In genomic region chrX:151397741-151398070, GRCh38 we compare ENCODE assay signal across 8 cellular contexts. TPM values are rescaled to one million over a fixed set of nuclear protein-coding genes. Genes with fewer than 3 reads are reported as not detected.
DNase-seq lines count a peak whose midpoint lies in the region; ATAC-seq and TF ChIP-seq lines count a peak whose summit lies in the region.

No MANE protein-coding gene starts in this region.

- DNase-seq in EL = peak; percentile 5
- DNase-seq in WTC11 (ENCODE audit: low spot score) = no peak
- no peak for DNase-seq in SK-N-DZ (ENCODE audit: low spot score)

- POLR2A ChIA-PET in WTC11 (lab: Charles Lee) = interaction anchor here (0.7 to 0.9 kb wide), 2 partner anchors 12 to 222 kb away, joined by 3 to 4 read pairs; no protein-coding TSS in a partner anchor

- H3K9me3 ChIP-seq in stomach smooth muscle (ENCODE audit: control insufficient read depth in 2 of 2, low read length in 2 of 2) = no peaks in the 10 kb centered on the region

- H3K4me1 ChIP-seq in stomach smooth muscle (ENCODE audit: control insufficient read depth, insufficient read depth, low read length) = peaks cover 6% of the 10 kb centered on the region

- CTCF ChIA-PET in WTC11 (lab: Charles Lee) = interaction anchor here (1.7 kb wide), 2 partner anchors 38 to 222 kb away, joined by 8 to 9 read pairs; partner anchors contain the start of gene GPR50

- H3K36me3 Mint-ChIP-seq in WTC11 = no peaks in the 10 kb centered on the region

- H3K36me3 ChIP-seq in stomach smooth muscle (ENCODE audit: control insufficient read depth in 2 of 2, insufficient read depth in 2 of 2, low read length in 2 of 2) = no peaks in the 10 kb centered on the region

- H3K9ac ChIP-seq in stomach smooth muscle (ENCODE audit: low read length in 2 of 2) = peak overlapping the region; percentile 82

- TF ChIP-seq CTCF in WTC11 (IDR thresholded peaks at IDR 0.05) = no peak

- peaks cover 14% of the 10 kb centered on the region for H3K4me1 Mint-ChIP-seq in WTC11

- peak overlapping the region; percentile 76; the same call in 1 of the 2 replicates for H3K27ac Mint-ChIP-seq in WTC11

- H3K27ac ChIP-seq in stomach smooth muscle (ENCODE audit: low read length) = peak overlapping the region; percentile 62

- H3K27me3 ChIP-seq in stomach smooth muscle (ENCODE audit: control insufficient read depth in 1 of 2, insufficient read depth in 2 of 2, low read length in 2 of 2) = no peaks in the 10 kb centered on the region

- H3K27me3 Mint-ChIP-seq in WTC11 (ENCODE audit: low read depth) = no peaks in the 10 kb centered on the region

- peak overlapping the region; percentile 85 for H3K4me3 Mint-ChIP-seq in WTC11

- H3K4me3 ChIP-seq in iPS-11a (ENCODE audit: low read depth, low read length) (peak overlapping the region; percentile 70), stomach smooth muscle (ENCODE audit: low read length in 2 of 2) (peak overlapping the region; percentile 84 to 90)

- ATAC-seq in HG02610 (IDR thresholded peaks at IDR 0.05; ENCODE audit: unreplicated experiment) = peak; percentile 6
- no peak for ATAC-seq in WTC11
- ATAC-seq in HG03469 (IDR thresholded peaks at IDR 0.05; ENCODE audit: unreplicated experiment) = no peak
- no peak for ATAC-seq in HG03439 (IDR thresholded peaks at IDR 0.05; ENCODE audit: unreplicated experiment)

- H3K9me3 Mint-ChIP-seq in WTC11 = no peaks in the 10 kb centered on the region

TF ChIP-seq in WTC11, 78 proteins besides CTCF, POLR2A, EP300 and RAD21:
- TF ChIP-seq TEAD4 (CRISPR knock-in tag; IDR thresholded peaks at IDR 0.05) (no peak), ZNF138 (CRISPR knock-in tag; conservative IDR thresholded peaks at IDR 0.05) (no peak), ARID4B (CRISPR knock-in tag; IDR thresholded peaks at IDR 0.05; ENCODE audit: borderline replicate concordance) (no peak), ATF1 (CRISPR knock-in tag; IDR thresholded peaks at IDR 0.05) (no peak), ZBTB21 (CRISPR knock-in tag; IDR thresholded peaks at IDR 0.05; ENCODE audit: borderline replicate concordance) (no peak), USF2 (CRISPR knock-in tag; IDR thresholded peaks at IDR 0.05) (no peak), ZNF232 (CRISPR knock-in tag; IDR thresholded peaks at IDR 0.05) (no peak), CREM (CRISPR knock-in tag; IDR thresholded peaks at IDR 0.05) (no peak)

RNA-seq across cellular contexts. Expression of gene VMA21, which starts 0.7 kb away (rescaled TPM):
- 51.4 to 54.9 TPM (median 52.8 TPM) in 3 replicates for total RNA-seq in WTC11 (2021)
- polyA plus RNA-seq in SK-N-DZ (2014; cell fraction: cytosol; rRNA removed) = 62.3 and 65.0 TPM in 2 replicates
- 12.2 and 15.0 TPM in 2 replicates for polyA plus RNA-seq in SK-N-DZ (2014; cell fraction: nucleus; rRNA removed)
